Comparison of ENCODE assay signal across 14 cellular contexts in genomic region chr3:4759689-4760312, GRCh38.
DNase-seq lines count a peak whose midpoint lies in the region; ATAC-seq and TF ChIP-seq lines count a peak whose summit lies in the region.
"Had no signal": no experiment of that assay in that cellular context is flagged by ENCODE, and none has a peak within 500 bp of the region (broad histone marks: within the 10 kb centered on the region; RNA-seq: fewer than 3 reads in every experiment).

No MANE protein-coding gene starts in this region.

- TF ChIP-seq POLR2A in spleen (IDR thresholded peaks at IDR 0.05) = no peak

- peaks cover 56% of the 10 kb centered on the region for H3K4me1 Mint-ChIP-seq in activated CD8-positive, alpha-beta T cell treated with anti-CD3 and anti-CD28 coated beads, Interleukin-2, amount 10 ng/mL, durations not matched to agents 7 days and 5 days (ENCODE audit: low read depth)
- peaks cover 14% of the 10 kb centered on the region for H3K4me1 Mint-ChIP-seq in activated CD8-positive, alpha-beta T cell treated with anti-CD3 and anti-CD28 coated beads for 36 hours (ENCODE audit: low read depth)
- H3K4me1 Mint-ChIP-seq in endodermal cell = peaks cover 24% of the 10 kb centered on the region

- H3K27ac Mint-ChIP-seq in activated CD8-positive, alpha-beta T cell treated with anti-CD3 and anti-CD28 coated beads, Interleukin-2, amount 10 ng/mL, durations not matched to agents 7 days and 5 days = peak overlapping the region; percentile 16
- no peak overlapping the region for H3K27ac Mint-ChIP-seq in activated CD8-positive, alpha-beta T cell treated with anti-CD3 and anti-CD28 coated beads for 36 hours
- no peak overlapping the region for H3K27ac Mint-ChIP-seq in endodermal cell

- TF ChIP-seq CTCF in activated CD8-positive, alpha-beta T cell treated with anti-CD3 and anti-CD28 coated beads for 36 hours (IDR thresholded peaks at IDR 0.05) = no peak
- no peak for TF ChIP-seq CTCF in endodermal cell (conservative IDR thresholded peaks at IDR 0.05)
- TF ChIP-seq CTCF in spleen (IDR thresholded peaks at IDR 0.05 in 8 of 11, conservative IDR thresholded peaks at IDR 0.05 in 3 of 11) = no peak

- peaks cover 6% of the 10 kb centered on the region for H3K4me1 ChIP-seq in endodermal cell (ENCODE audit: control insufficient read depth, insufficient read depth, low read length)
- peaks cover 0 to 25% (median 12%) of the 10 kb centered on the region in 6 donors for H3K4me1 ChIP-seq in spleen

- no peaks in the 10 kb centered on the region for H3K27me3 Mint-ChIP-seq in activated CD8-positive, alpha-beta T cell treated with anti-CD3 and anti-CD28 coated beads, Interleukin-2, amount 10 ng/mL, durations not matched to agents 7 days and 5 days (ENCODE audit: low read depth)
- H3K27me3 Mint-ChIP-seq in activated CD8-positive, alpha-beta T cell treated with anti-CD3 and anti-CD28 coated beads for 36 hours = no peaks in the 10 kb centered on the region
- peaks cover 4% of the 10 kb centered on the region for H3K27me3 Mint-ChIP-seq in endodermal cell (ENCODE audit: insufficient read depth)

- WGBS in endodermal cell (ENCODE audit: insufficient coverage in 1 of 2, insufficient read length in 1 of 2), 2 experiments = 55 to 91% methylated on average over 8 to 12 of the region's 12 CpGs
- 34 to 54% (median 44%) methylated on average over 12 of the region's 12 CpGs for WGBS in spleen, 5 donors

- H3K9me3 ChIP-seq in endodermal cell (ENCODE audit: control insufficient read depth, low read length) = peaks cover 5% of the 10 kb centered on the region
- H3K9me3 ChIP-seq in spleen = peaks cover 0 to 5% (median 0%) of the 10 kb centered on the region in 8 donors
- H3K9me3 ChIP-seq: left lung had no signal

- ATAC-seq in activated CD8-positive, alpha-beta T cell treated with anti-CD3 and anti-CD28 coated beads, Interleukin-2, amount 10 ng/mL, durations not matched to agents 7 days and 5 days = no peak
- no peak for ATAC-seq in activated CD8-positive, alpha-beta T cell treated with anti-CD3 and anti-CD28 coated beads for 36 hours
- no peak for ATAC-seq in GM21825 (IDR thresholded peaks at IDR 0.05; ENCODE audit: unreplicated experiment)
- no peak for ATAC-seq in HG03354 (IDR thresholded peaks at IDR 0.05; ENCODE audit: poor library complexity, severe bottlenecking, unreplicated experiment)
- ATAC-seq: left lung had no signal

- no peak overlapping the region for H3K9ac ChIP-seq in endodermal cell (ENCODE audit: extremely low read depth, low read length, poor library complexity, severe bottlenecking)
- H3K9ac ChIP-seq: GM23248, KMS-11 had no signal

- peaks cover 78% of the 10 kb centered on the region for H3K36me3 Mint-ChIP-seq in activated CD8-positive, alpha-beta T cell treated with anti-CD3 and anti-CD28 coated beads, Interleukin-2, amount 10 ng/mL, durations not matched to agents 7 days and 5 days (ENCODE audit: low read depth)
- peaks cover 72% of the 10 kb centered on the region for H3K36me3 Mint-ChIP-seq in activated CD8-positive, alpha-beta T cell treated with anti-CD3 and anti-CD28 coated beads for 36 hours (ENCODE audit: low read depth)
- H3K36me3 Mint-ChIP-seq in endodermal cell (ENCODE audit: low read depth) = no peaks in the 10 kb centered on the region

- CTCF ChIA-PET in activated CD8-positive, alpha-beta T cell treated with anti-CD3 and anti-CD28 coated beads, Interleukin-2, amount 10 ng/mL, durations not matched to agents 7 days and 5 days (lab: Charles Lee) = interaction anchor here (1.3 kb wide), 1 partner anchor 10 kb away, joined by 3 read pairs; no protein-coding TSS in a partner anchor
- CTCF ChIA-PET in activated CD8-positive, alpha-beta T cell treated with anti-CD3 and anti-CD28 coated beads for 36 hours (lab: Charles Lee) = interaction anchor here (1.4 kb wide), 1 partner anchor 48 kb away, joined by 3 read pairs; no protein-coding TSS in a partner anchor

- H3K4me3 Mint-ChIP-seq in activated CD8-positive, alpha-beta T cell treated with anti-CD3 and anti-CD28 coated beads, Interleukin-2, amount 10 ng/mL, durations not matched to agents 7 days and 5 days = no peak overlapping the region
- no peak overlapping the region for H3K4me3 Mint-ChIP-seq in activated CD8-positive, alpha-beta T cell treated with anti-CD3 and anti-CD28 coated beads for 36 hours
- no peak overlapping the region for H3K4me3 Mint-ChIP-seq in endodermal cell

- H3K36me3 ChIP-seq in endodermal cell (ENCODE audit: control insufficient read depth, insufficient read depth, low read length) (no peaks in the 10 kb centered on the region), spleen (peaks cover 0 to 97% (median 22%) of the 10 kb centered on the region in 6 donors)
- H3K36me3 ChIP-seq: left lung had no signal

- peak overlapping the region; percentile 51 for H3K27ac ChIP-seq in endodermal cell (ENCODE audit: low read depth, low read length)
- H3K27ac ChIP-seq in spleen = peak overlapping the region in 6 of 8 donors; percentile 2 to 55 (median 40)
- H3K27ac ChIP-seq: GM23248, KMS-11, left lung had no signal

- H3K4me3 ChIP-seq in endodermal cell (ENCODE audit: low read length) (no peak overlapping the region), spleen (no peak overlapping the region)
- H3K4me3 ChIP-seq: GM23248, left lung had no signal

- H3K27me3 ChIP-seq in endodermal cell (ENCODE audit: control insufficient read depth, insufficient read depth, low read length, poor library complexity, severe bottlenecking) (no peaks in the 10 kb centered on the region), spleen (replicated peaks in 1 of 7) (no peaks in the 10 kb centered on the region)
- H3K27me3 ChIP-seq: left lung had no signal

- H3K9me3 Mint-ChIP-seq in activated CD8-positive, alpha-beta T cell treated with anti-CD3 and anti-CD28 coated beads, Interleukin-2, amount 10 ng/mL, durations not matched to agents 7 days and 5 days (ENCODE audit: insufficient read depth) = peaks cover 20% of the 10 kb centered on the region
- peaks cover 2% of the 10 kb centered on the region for H3K9me3 Mint-ChIP-seq in activated CD8-positive, alpha-beta T cell treated with anti-CD3 and anti-CD28 coated beads for 36 hours
- peaks cover 5% of the 10 kb centered on the region for H3K9me3 Mint-ChIP-seq in endodermal cell

- intact Hi-C loops in activated CD8-positive, alpha-beta T cell treated with anti-CD3 and anti-CD28 coated beads for 36 hours (cut with micrococcal nuclease) = no loop called here
- intact Hi-C loops in spleen (cut with DNase I; ENCODE audit: low total_unique reads) = no loop called here

- no peak for DNase-seq in activated CD8-positive, alpha-beta T cell treated with anti-CD3 and anti-CD28 coated beads, Interleukin-2, amount 10 ng/mL, durations not matched to agents 7 days and 5 days
- DNase-seq in activated CD8-positive, alpha-beta T cell treated with anti-CD3 and anti-CD28 coated beads for 36 hours = no peak
- DNase-seq in OCI-M1 (lab: John Stamatoyannopoulos, UW) = peak; percentile 64
- no peak for DNase-seq in endodermal cell
- no peak for DNase-seq in spleen
- no peak for DNase-seq in superior temporal gyrus (ENCODE audit: extremely low spot score)
- DNase-seq: activated naive CD4-positive, alpha-beta T cell treated with Interleukin-2 at 50 U/mL for 16 hours; GM23248; head of caudate nucleus; left lung; NCI-H2029 treated with DMSO at 0.1 percent for 48 hours had no signal

- POLR2A ChIA-PET in activated CD8-positive, alpha-beta T cell treated with anti-CD3 and anti-CD28 coated beads, Interleukin-2, amount 10 ng/mL, durations not matched to agents 7 days and 5 days (lab: Charles Lee) = interaction anchor here (0.6 to 0.7 kb wide), 2 partner anchors 9 to 224 kb away, joined by 3 to 4 read pairs; no protein-coding TSS in a partner anchor
- POLR2A ChIA-PET in activated CD8-positive, alpha-beta T cell treated with anti-CD3 and anti-CD28 coated beads for 36 hours (lab: Charles Lee) = no interaction called here
